Comparison of ENCODE assay signal across 12 cellular contexts in the genomic region with DNA sequence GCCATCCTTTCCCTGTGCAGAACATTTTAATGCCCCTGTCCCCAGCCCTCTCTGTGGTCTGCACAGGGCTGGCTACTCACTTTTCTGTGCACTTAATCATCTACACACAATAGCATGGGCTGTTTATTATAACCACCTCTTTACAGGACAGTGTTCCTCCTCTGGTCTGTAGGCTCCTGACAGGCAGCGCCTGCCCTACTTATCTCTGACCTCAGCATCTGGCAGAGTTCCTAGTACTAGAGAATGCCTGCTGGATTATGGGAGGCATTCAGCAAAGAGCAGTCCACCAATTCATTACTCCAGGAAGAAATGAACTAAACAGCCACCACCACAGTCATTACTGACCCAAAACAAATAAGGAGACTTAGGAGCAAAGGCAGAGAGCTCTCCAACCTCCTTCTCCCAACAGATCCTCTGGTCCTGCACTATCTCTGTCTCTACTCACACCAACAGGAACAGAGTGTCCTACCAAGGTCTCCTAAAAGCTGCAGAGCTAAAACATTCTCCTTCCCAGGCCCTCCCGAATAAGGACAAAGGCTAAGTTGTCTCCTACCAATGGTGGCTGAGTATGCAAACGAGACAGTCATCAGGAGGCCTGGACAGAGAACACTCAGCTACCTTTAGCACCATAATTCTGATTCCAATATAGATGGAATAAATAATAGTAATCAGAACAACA.
DNase-seq lines count a peak whose midpoint lies in the region; ATAC-seq, FAIRE-seq and TF ChIP-seq lines count a peak whose summit lies in the region.
"Had no signal": no experiment of that assay in that cellular context is flagged by ENCODE, and none has a peak within 500 bp of the region (broad histone marks: within the 10 kb centered on the region; RNA-seq: fewer than 3 reads in every experiment).

No MANE protein-coding gene starts in this region.

- no peaks in the 10 kb centered on the region for H4K20me1 ChIP-seq in endothelial cell of umbilical vein (replicated peaks; ENCODE audit: control insufficient read depth, extremely low read depth, insufficient read depth, low read length)

- TF ChIP-seq POLR2A in endothelial cell of umbilical vein (IDR thresholded peaks at IDR 0.05; ENCODE audit: low read depth, low read length) = no peak

- no peaks in the 10 kb centered on the region for H3K9me1 ChIP-seq in endothelial cell of umbilical vein (replicated peaks; ENCODE audit: control insufficient read depth, extremely low read depth, insufficient read depth, low read length)

- peaks cover 3% of the 10 kb centered on the region for H3K36me3 Mint-ChIP-seq in nephron (ENCODE audit: low read depth)

- CTCF ChIA-PET in endothelial cell of umbilical vein (lab: Charles Lee) = interaction anchor here (1.1 to 1.4 kb wide), 2 partner anchors 11 to 18 kb away, joined by 3 to 4 read pairs; no protein-coding TSS in a partner anchor

- H3K9me3 Mint-ChIP-seq in nephron = peaks cover 12% of the 10 kb centered on the region
- H3K9me3 Mint-ChIP-seq: CD4-positive, alpha-beta T cell had no signal

- dilution Hi-C loops in endothelial cell of umbilical vein (cut with MboI; ENCODE audit: extremely low pct_ligation_motif_present, low sequenced_read_pairs) = no loop called here

- H2AFZ ChIP-seq in endothelial cell of umbilical vein (ENCODE audit: low read depth, low read length) = no peak overlapping the region

- H3K36me3 ChIP-seq in endothelial cell of umbilical vein (ENCODE audit: control insufficient read depth in 2 of 2, extremely low read depth in 1 of 2, insufficient read depth in 2 of 2, low read length in 2 of 2) = no peaks in the 10 kb centered on the region

- no TSS peak for BruUV-seq in endothelial cell of umbilical vein (replicated peaks; lab: Mats Ljungman, UMichigan)

- ATAC-seq in GM18858 (IDR thresholded peaks at IDR 0.05; ENCODE audit: unreplicated experiment) (no peak), GM19328 (IDR thresholded peaks at IDR 0.05; ENCODE audit: unreplicated experiment) (no peak)

- H3K79me2 ChIP-seq in endothelial cell of umbilical vein (ENCODE audit: control insufficient read depth, insufficient read depth, low read length) = no peaks in the 10 kb centered on the region

- no peak overlapping the region for H3K4me3 ChIP-seq in endothelial cell of umbilical vein (replicated peaks in 1 of 3; ENCODE audit: insufficient read depth in 1 of 3, low read depth in 1 of 3, low read length in 3 of 3)

- H3K9ac ChIP-seq in endothelial cell of umbilical vein (replicated peaks; ENCODE audit: extremely low read depth, insufficient read depth, low read length) = no peak overlapping the region

- peak overlapping the region in 2 of 3 experiments; percentile 2 to 11 for H3K4me3 Mint-ChIP-seq in nephron
- H3K4me3 Mint-ChIP-seq: CD4-positive, alpha-beta T cell had no signal

- DNase-seq in AG08395 (ENCODE audit: low spot score) = peak; percentile 77
- DNase-seq in NCI-H2029 (lab: John Stamatoyannopoulos, UW) = peak; percentile 84
- peak; percentile 39 for DNase-seq in endothelial cell of umbilical vein (ENCODE audit: low read depth, low spot score)
- no peak for DNase-seq in HK-2 (ENCODE audit: unreplicated experiment)
- no peak for DNase-seq in DMS114 treated with DMSO at 0.1 percent for 48 hours (lab: John Stamatoyannopoulos, UW; ENCODE audit: unreplicated experiment)
- DNase-seq: CD4-positive, alpha-beta T cell; trophoblast cell had no signal

- no peaks in the 10 kb centered on the region for H3K4me1 ChIP-seq in endothelial cell of umbilical vein (ENCODE audit: control insufficient read depth, extremely low read depth, insufficient read depth, low read length)

- H3K4me1 Mint-ChIP-seq in nephron = peaks cover 47% of the 10 kb centered on the region

- intact Hi-C loops in endothelial cell of umbilical vein (cut with micrococcal nuclease) = no loop called here

- H3K27me3 Mint-ChIP-seq in nephron (ENCODE audit: low read depth) = no peaks in the 10 kb centered on the region

- no peak for FAIRE-seq in endothelial cell of umbilical vein (lab: Jason Lieb, UNC)
- FAIRE-seq: colon, kidney had no signal

- peak overlapping the region; percentile 75 to 93 (median 91) for H3K27ac Mint-ChIP-seq in nephron
- H3K27ac Mint-ChIP-seq: CD4-positive, alpha-beta T cell had no signal

- no peaks in the 10 kb centered on the region for H3K27me3 ChIP-seq in endothelial cell of umbilical vein (ENCODE audit: control insufficient read depth in 2 of 2, insufficient read depth in 2 of 2, low read length in 2 of 2)

- no peak overlapping the region for H3K4me2 ChIP-seq in endothelial cell of umbilical vein (ENCODE audit: insufficient read depth, low read length)

- no peaks in the 10 kb centered on the region for H3K9me3 ChIP-seq in endothelial cell of umbilical vein (replicated peaks; ENCODE audit: control insufficient read depth, insufficient read depth, low read length)

- TF ChIP-seq CTCF in endothelial cell of umbilical vein (IDR thresholded peaks at IDR 0.05; ENCODE audit: extremely low read depth in 1 of 2, insufficient read depth in 1 of 2, low read depth in 1 of 2, low read length in 2 of 2) (no peak), nephron (IDR thresholded peaks at IDR 0.05; ENCODE audit: unreplicated experiment in 3 of 3) (no peak)

- H3K27ac ChIP-seq in endothelial cell of umbilical vein (ENCODE audit: insufficient read depth, low read depth, low read length) = no peak overlapping the region

- POLR2A ChIA-PET in endothelial cell of umbilical vein (lab: Charles Lee) = no interaction called here

TF ChIP-seq in endothelial cell of umbilical vein, 7 proteins besides CTCF, POLR2A, EP300 and RAD21:
- TF ChIP-seq POLR2AphosphoS5 (IDR thresholded peaks at IDR 0.05; ENCODE audit: insufficient read depth, low read depth, low read length) = no peak
- no peak for TF ChIP-seq FOS (IDR thresholded peaks at IDR 0.05; ENCODE audit: borderline replicate concordance, insufficient read depth, low read length)
- TF ChIP-seq GATA2 (IDR thresholded peaks at IDR 0.05; ENCODE audit: insufficient read depth, insufficient read length, low read depth, low read length) = no peak
- TF ChIP-seq, protein P1, sequence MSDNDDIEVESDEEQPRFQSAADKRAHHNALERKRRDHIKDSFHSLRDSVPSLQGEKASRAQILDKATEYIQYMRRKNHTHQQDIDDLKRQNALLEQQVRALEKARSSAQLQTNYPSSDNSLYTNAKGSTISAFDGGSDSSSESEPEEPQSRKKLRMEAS (IDR thresholded peaks at IDR 0.05; ENCODE audit: insufficient read depth, insufficient read length) = no peak
- TF ChIP-seq MYC (IDR thresholded peaks at IDR 0.05; ENCODE audit: low read depth, low read length) = no peak
- TF ChIP-seq EZH2 (IDR thresholded peaks at IDR 0.05; ENCODE audit: borderline replicate concordance, low read depth, low read length, severe bottlenecking) = no peak
- no peak for TF ChIP-seq JUN (IDR thresholded peaks at IDR 0.05; ENCODE audit: borderline replicate concordance, insufficient read depth, insufficient read length, low read depth)

Comparison
In these comparisons a context has a peak if more than half of its experiments do, and no peak if none do; other contexts are left out.
1. DNase-seq: peak in AG08395 (single experiment), NCI-H2029 (single experiment) and endothelial cell of umbilical vein (single experiment); none in HK-2 (single experiment) and DMS114 treated with DMSO at 0.1 percent for 48 hours (single experiment).